Comparison of ENCODE assay signal across 8 cellular contexts in the genomic region with DNA sequence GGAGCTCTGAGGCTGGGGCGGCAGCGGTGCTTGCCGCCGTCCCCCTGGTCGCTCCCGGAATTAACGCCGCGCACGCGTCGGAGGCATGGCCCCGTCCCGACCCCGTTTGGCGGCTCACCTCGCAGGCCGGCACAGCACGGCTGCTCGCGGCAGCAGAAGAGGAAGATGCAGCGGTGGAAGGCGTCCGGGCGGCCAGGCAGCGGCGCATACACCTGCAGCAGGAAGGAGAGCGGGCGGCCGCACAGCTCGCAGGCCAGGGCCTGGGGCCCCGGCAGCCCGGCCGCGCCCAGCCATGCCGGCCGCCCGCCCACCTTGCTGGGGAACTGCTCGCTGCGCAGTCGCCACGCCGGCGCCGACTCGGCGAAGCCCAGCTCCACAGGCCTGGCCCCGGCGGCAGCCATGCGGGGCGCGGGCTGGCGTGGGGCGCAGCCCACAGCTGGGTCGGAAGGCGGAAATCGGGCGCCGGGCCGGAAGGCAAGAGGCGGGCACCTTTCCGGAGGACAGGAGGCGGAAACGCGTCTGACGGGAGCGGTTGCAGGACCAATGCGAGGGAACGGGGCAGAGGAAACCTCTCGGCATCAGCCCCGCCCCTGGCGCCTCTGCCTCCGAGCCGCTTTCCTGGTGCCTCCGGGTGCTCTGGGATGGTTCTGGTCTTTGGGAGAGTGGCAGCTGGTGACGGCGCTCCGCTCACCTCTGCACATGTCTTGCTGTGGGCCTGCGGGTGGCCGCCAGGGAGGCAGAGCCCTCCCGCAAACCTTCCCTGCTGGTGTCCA. TPM values are rescaled to one million over a fixed set of nuclear protein-coding genes. Genes with fewer than 3 reads are reported as not detected.
DNase-seq lines count a peak whose midpoint lies in the region; ATAC-seq, FAIRE-seq and TF ChIP-seq lines count a peak whose summit lies in the region.

A gene with protein sequence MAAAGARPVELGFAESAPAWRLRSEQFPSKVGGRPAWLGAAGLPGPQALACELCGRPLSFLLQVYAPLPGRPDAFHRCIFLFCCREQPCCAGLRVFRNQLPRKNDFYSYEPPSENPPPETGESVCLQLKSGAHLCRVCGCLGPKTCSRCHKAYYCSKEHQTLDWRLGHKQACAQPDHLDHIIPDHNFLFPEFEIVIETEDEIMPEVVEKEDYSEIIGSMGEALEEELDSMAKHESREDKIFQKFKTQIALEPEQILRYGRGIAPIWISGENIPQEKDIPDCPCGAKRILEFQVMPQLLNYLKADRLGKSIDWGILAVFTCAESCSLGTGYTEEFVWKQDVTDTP (minus strand): TSS at position 457 of the 773 bp plus-strand sequence. CDS start 56 bp downstream, at position 401.

- H3K27me3 ChIP-seq in adrenal gland (no peaks in the 10 kb centered on the region), heart right ventricle (no peaks in the 10 kb centered on the region), upper lobe of right lung (no peaks in the 10 kb centered on the region)

- H3K4me3 Mint-ChIP-seq in T-cell: peak within 1 kb of the TSS; percentile 97

- H3K9me3 Mint-ChIP-seq in T-cell: no peaks in the 10 kb centered on the region

- TF ChIP-seq POLR2A in GM12892 (IDR thresholded peaks at IDR 0.05; ENCODE audit: low read depth, low read length): peak; percentile 95
- peak; percentile 49 to 63 for TF ChIP-seq POLR2A in adrenal gland (IDR thresholded peaks at IDR 0.05)

- DNase-seq in GM12892 (ENCODE audit: insufficient read length) (peak; percentile 89), NCI-H1436 treated with DMSO at 0.1 percent for 48 hours (lab: John Stamatoyannopoulos, UW) (peak; percentile 73), T-cell (peak; percentile 75 to 95 (median 90)), adrenal gland (peak; percentile 91 to 96 (median 93)), heart right ventricle (peak; percentile 92 to 93), posterior vena cava (ENCODE audit: low spot score) (peak; percentile 98), upper lobe of right lung (peak; percentile 97)

- peaks cover 29% of the 10 kb centered on the region for H3K36me3 Mint-ChIP-seq in T-cell

- peak; percentile 98 for ATAC-seq in HG02852 (IDR thresholded peaks at IDR 0.05; ENCODE audit: unreplicated experiment)
- ATAC-seq in T-cell (replicated peaks in 1 of 4): peak; percentile 95 to 98 (median 96)
- peak; percentile 98 to 99 (median 99) for ATAC-seq in heart right ventricle
- ATAC-seq in upper lobe of right lung: peak; percentile 99

- FAIRE-seq in GM12892 (lab: Jason Lieb, UNC): peak; percentile 91

- POLR2A ChIA-PET in T-cell (lab: Charles Lee): interaction anchor here (0.5 to 1.7 kb wide), 8 partner anchors 11 to 32 kb away, joined by 3 to 9 read pairs (median 4); a partner anchor contains a TSS

- H3K27ac ChIP-seq in adrenal gland (peak within 1 kb of the TSS; percentile 12 to 91 (median 67)), heart right ventricle (peak within 1 kb of the TSS; percentile 44 to 97 (median 90)), upper lobe of right lung (peak within 1 kb of the TSS; percentile 93)

- H3K9me3 ChIP-seq in adrenal gland (replicated peaks in 1 of 3): no peaks in the 10 kb centered on the region
- H3K9me3 ChIP-seq in heart right ventricle: no peaks in the 10 kb centered on the region
- no peaks in the 10 kb centered on the region for H3K9me3 ChIP-seq in upper lobe of right lung

- WGBS in adrenal gland, 4 donors: 0 to 1% (median 0%) methylated on average over 2 to 81 of the region's 81 CpGs
- WGBS in heart right ventricle, 2 donors: 0% methylated on average over 73 to 81 of the region's 81 CpGs

- TF ChIP-seq CTCF in adrenal gland (IDR thresholded peaks at IDR 0.05) (no peak), heart right ventricle (IDR thresholded peaks at IDR 0.05) (peak in 1 of 9 donors; percentile 5), upper lobe of right lung (IDR thresholded peaks at IDR 0.05) (no peak)

- CTCF ChIA-PET in T-cell (lab: Charles Lee): interaction anchor here (0.6 to 1.9 kb wide), 7 partner anchors 10 to 794 kb away, joined by 3 to 22 read pairs (median 4); a partner anchor contains a TSS

- peaks cover 37 to 41% (median 37%) of the 10 kb centered on the region in 3 donors for H3K4me1 Mint-ChIP-seq in T-cell

- peaks cover 13 to 14% of the 10 kb centered on the region in 2 donors for H3K4me1 ChIP-seq in adrenal gland (replicated peaks in 1 of 2)
- peaks cover 2 to 21% (median 18%) of the 10 kb centered on the region in 9 donors for H3K4me1 ChIP-seq in heart right ventricle
- H3K4me1 ChIP-seq in upper lobe of right lung: peaks cover 18% of the 10 kb centered on the region

- H3K36me3 ChIP-seq in adrenal gland (replicated peaks in 1 of 2) (peaks cover 0 to 32% of the 10 kb centered on the region in 2 donors), heart right ventricle (peaks cover 0 to 40% (median 24%) of the 10 kb centered on the region in 9 donors), upper lobe of right lung (peaks cover 30% of the 10 kb centered on the region)

- peak within 1 kb of the TSS; percentile 51 to 100 (median 71) for H3K4me3 ChIP-seq in adrenal gland
- H3K4me3 ChIP-seq in heart right ventricle: peak within 1 kb of the TSS; percentile 74 to 98 (median 92)
- peak within 1 kb of the TSS; percentile 98 for H3K4me3 ChIP-seq in upper lobe of right lung

- H3K27me3 Mint-ChIP-seq in T-cell: no peaks in the 10 kb centered on the region

- intact Hi-C loops in adrenal gland (cut with DNase I): no loop called here
- intact Hi-C loops in heart right ventricle (cut with DNase I): loop anchor here in 3 of 10 donors (2.0 kb wide), 1 partner anchor 30 kb away; a partner anchor contains a TSS
- intact Hi-C loops in posterior vena cava (cut with DNase I): no loop called here
- intact Hi-C loops in upper lobe of right lung (cut with DNase I): no loop called here

- H3K27ac Mint-ChIP-seq in T-cell: peak within 1 kb of the TSS; percentile 97 to 98

RNA-seq across cellular contexts. Expression of the gene that starts here (rescaled TPM):
- polyA plus RNA-seq in GM12892 (2012; ENCODE audit: missing spikeins): 94.5 TPM
- total RNA-seq in T-cell (10 to 100 TPM; 54.2 to 77.1 (median 68.1) TPM), adrenal gland (100 to 1,000 TPM in 1 of 8 donors, 10 to 100 TPM in 7; 47.1 to 119 (median 56.6) TPM), heart right ventricle (10 to 100 TPM; 23.6 to 39.4 (median 34.0) TPM), posterior vena cava (10 to 100 TPM; 33.6 to 40.7 TPM), upper lobe of right lung (41.3 TPM)
- polyA plus RNA-seq in adrenal gland (10 to 100 TPM; 42.8 to 63.9 (median 51.1) TPM), heart right ventricle (10 to 100 TPM; 20.0 to 45.5 TPM)

Comparison
In these comparisons a context has a peak if more than half of its experiments do, and no peak if none do; other contexts are left out.
1. Peak in every context shown above with its lines: DNase-seq, ATAC-seq, H3K4me3 ChIP-seq and H3K27ac ChIP-seq.